8 cellular contexts compared by ENCODE assay signal in genomic region chr22:28600546-28601143, GRCh38.
A peak's percentile ranks its signal among the peaks of the same experiment; 100 is the strongest.
DNase-seq lines count a peak whose midpoint lies in the region; ATAC-seq and TF ChIP-seq lines count a peak whose summit lies in the region.

No MANE protein-coding gene starts in this region.

- no peak overlapping the region for H3K9ac ChIP-seq in smooth muscle cell (ENCODE audit: low read depth)

- H3K27ac Mint-ChIP-seq in activated B cell treated with CpG ODN at 0.5 μM for 24 hours = no peak overlapping the region

- no peak for ATAC-seq in activated B cell treated with CpG ODN at 0.5 μM for 24 hours (ENCODE audit: low read depth)
- ATAC-seq in omental fat pad (ENCODE audit: low FRiP score) = no peak
- ATAC-seq in HG02642 (IDR thresholded peaks at IDR 0.05; ENCODE audit: poor library complexity, unreplicated experiment) = no peak

- DNase-seq in GM10266 (ENCODE audit: extremely low spot score) (peak; percentile 25), NCI-H2107 (lab: John Stamatoyannopoulos, UW) (peak; percentile 36), activated B cell treated with CpG ODN at 0.5 μM for 24 hours (no peak), right atrium auricular region (ENCODE audit: low spot score) (no peak), smooth muscle cell (lab: John Stamatoyannopoulos, UW; ENCODE audit: unreplicated experiment) (no peak), omental fat pad (ENCODE audit: low spot score) (no peak)

- no peaks in the 10 kb centered on the region for H3K36me3 ChIP-seq in right atrium auricular region
- no peaks in the 10 kb centered on the region for H3K36me3 ChIP-seq in smooth muscle cell (ENCODE audit: low read depth)

- H3K4me1 Mint-ChIP-seq in activated B cell treated with CpG ODN at 0.5 μM for 24 hours = no peaks in the 10 kb centered on the region

- CTCF ChIA-PET in activated B cell treated with CpG ODN at 0.5 μM for 24 hours (lab: Charles Lee) = interaction anchor here (0.7 to 6.2 kb wide), 18 partner anchors 8 to 645 kb away, joined by 3 to 155 read pairs (median 6); partner anchors contain the start of genes CCDC117, CHEK2 and HSCB

- intact Hi-C loops in activated B cell treated with CpG ODN at 0.5 μM for 24 hours (cut with micrococcal nuclease) = loop anchor here (1.0 kb wide), 2 partner anchors 229 to 440 kb away; no protein-coding TSS in a partner anchor

- H3K4me2 ChIP-seq in smooth muscle cell = no peak overlapping the region

- TF ChIP-seq CTCF in 22Rv1 (IDR thresholded peaks at IDR 0.05) = peak; percentile 73
- peak; percentile 36 for TF ChIP-seq CTCF in GM10266 (IDR thresholded peaks at IDR 0.05; ENCODE audit: control insufficient read depth, insufficient read depth, low read depth, missing control alignments)
- peak; percentile 34 for TF ChIP-seq CTCF in activated B cell treated with CpG ODN at 0.5 μM for 24 hours (IDR thresholded peaks at IDR 0.05)
- TF ChIP-seq CTCF in right atrium auricular region (IDR thresholded peaks at IDR 0.05) = peak; percentile 41 to 65
- TF ChIP-seq CTCF in smooth muscle cell (IDR thresholded peaks at IDR 0.05; ENCODE audit: borderline replicate concordance, insufficient read depth, poor library complexity, severe bottlenecking) = peak; percentile 66
- no peak for TF ChIP-seq CTCF in omental fat pad (IDR thresholded peaks at IDR 0.05)

- H3K4me1 ChIP-seq in right atrium auricular region (no peaks in the 10 kb centered on the region), smooth muscle cell (ENCODE audit: low read depth) (no peaks in the 10 kb centered on the region)

- H3K27me3 ChIP-seq in right atrium auricular region (no peaks in the 10 kb centered on the region), smooth muscle cell (ENCODE audit: low read depth) (no peaks in the 10 kb centered on the region)

- H2AFZ ChIP-seq in smooth muscle cell (ENCODE audit: low read depth) = no peak overlapping the region

- H3K4me3 ChIP-seq in right atrium auricular region = no peak overlapping the region
- no peak overlapping the region for H3K4me3 ChIP-seq in smooth muscle cell

- H3K27ac ChIP-seq in 22Rv1 = no peak overlapping the region
- H3K27ac ChIP-seq in right atrium auricular region = no peak overlapping the region
- H3K27ac ChIP-seq in smooth muscle cell (ENCODE audit: low read depth) = no peak overlapping the region

- POLR2A ChIA-PET in activated B cell treated with CpG ODN at 0.5 μM for 24 hours (lab: Charles Lee) = interaction anchor here (1.0 kb wide), 1 partner anchor 228 kb away, joined by 6 read pairs; no protein-coding TSS in a partner anchor

- no peaks in the 10 kb centered on the region for H3K36me3 Mint-ChIP-seq in activated B cell treated with CpG ODN at 0.5 μM for 24 hours (ENCODE audit: low read depth)

- no peak overlapping the region for H3K4me3 Mint-ChIP-seq in activated B cell treated with CpG ODN at 0.5 μM for 24 hours

- peaks cover 5% of the 10 kb centered on the region for H3K27me3 Mint-ChIP-seq in activated B cell treated with CpG ODN at 0.5 μM for 24 hours

- H4K20me1 ChIP-seq in smooth muscle cell (ENCODE audit: low read depth) = no peaks in the 10 kb centered on the region

- 56% methylated on average over 3 of the region's 3 CpGs for WGBS in smooth muscle cell (ENCODE audit: low lambda C conversion rate)

- H3K9me3 ChIP-seq in right atrium auricular region = no peaks in the 10 kb centered on the region
- H3K9me3 ChIP-seq in smooth muscle cell (replicated peaks; ENCODE audit: low read depth) = no peaks in the 10 kb centered on the region

- no peaks in the 10 kb centered on the region for H3K79me2 ChIP-seq in smooth muscle cell (ENCODE audit: low read depth)

- H3K9me3 Mint-ChIP-seq in activated B cell treated with CpG ODN at 0.5 μM for 24 hours = no peaks in the 10 kb centered on the region

- H3F3A ChIP-seq in smooth muscle cell (ENCODE audit: low read depth) = no peaks in the 10 kb centered on the region

Comparison
In these comparisons a context has a peak if more than half of its experiments do, and no peak if none do; other contexts are left out.
1. CTCF ChIP-seq: peak in 22Rv1 (single experiment), GM10266 (single experiment), activated B cell treated with CpG ODN at 0.5 μM for 24 hours (single experiment), right atrium auricular region (2 of 2) and smooth muscle cell (single experiment); none in omental fat pad (0 of 3).
2. DNase-seq: peak in GM10266 (single experiment) and NCI-H2107 (single experiment); none in activated B cell treated with CpG ODN at 0.5 μM for 24 hours (single experiment), right atrium auricular region (single experiment), smooth muscle cell (single experiment) and omental fat pad (single experiment).